13 cellular contexts compared by ENCODE assay signal in the genomic region with DNA sequence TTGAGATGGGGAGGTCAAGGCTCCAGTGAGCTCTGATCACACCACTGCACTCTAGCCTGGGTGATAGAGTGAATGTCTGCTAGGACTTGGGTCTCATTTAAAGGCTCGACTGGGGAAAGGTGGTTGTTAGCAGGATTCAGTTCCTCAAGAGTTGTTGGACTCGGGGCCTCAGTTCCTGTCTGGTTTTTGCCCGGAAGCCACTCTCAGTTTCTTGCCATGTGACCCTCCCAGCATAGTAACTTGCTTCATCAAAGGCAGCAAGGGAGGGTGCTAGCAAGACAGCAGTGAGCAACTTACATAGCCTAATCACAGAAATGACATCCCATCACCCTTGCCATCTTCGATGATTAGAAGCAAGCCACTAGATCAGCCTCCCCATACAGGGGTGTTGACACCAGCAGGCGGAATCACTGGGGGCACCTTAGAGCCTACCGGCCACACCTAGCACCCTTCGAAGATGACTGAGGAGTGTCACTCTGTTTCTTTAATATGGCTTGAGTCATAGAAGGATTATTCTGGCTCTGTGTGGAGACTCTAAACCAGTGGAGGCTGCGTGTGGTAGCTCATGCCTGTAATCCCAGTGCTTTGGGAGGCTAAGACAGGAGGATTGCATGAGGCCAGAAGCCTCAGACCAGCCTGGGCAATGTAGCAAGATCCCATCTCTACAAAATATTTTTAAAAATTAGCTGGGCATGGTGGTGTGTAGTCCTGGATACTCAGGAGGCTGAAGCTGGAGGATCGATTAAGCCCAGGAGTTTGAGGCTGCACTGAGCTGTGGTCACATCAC. TPM values are rescaled to one million over a fixed set of nuclear protein-coding genes. Genes with fewer than 3 reads are reported as not detected.
"Had no signal": no experiment of that assay in that cellular context is flagged by ENCODE, and none has a peak within 500 bp of the region (broad histone marks: within the 10 kb centered on the region; RNA-seq: fewer than 3 reads in every experiment).

No MANE protein-coding gene starts in this region.

- H3K36me3 Mint-ChIP-seq: activated CD8-positive, alpha-beta memory T cell treated with anti-CD3 and anti-CD28 coated beads, Interleukin-2, amount 10 ng/mL, durations not matched to agents 7 days and 5 days; activated naive CD8-positive, alpha-beta T cell treated with anti-CD3 and anti-CD28 coated beads, Interleukin-2, amount 10 ng/mL, durations not matched to agents 7 days and 5 days had no signal

- DNase-seq: activated CD4-positive, alpha-beta T cell treated with anti-CD3 and anti-CD28 coated beads, Interleukin-2, amount 50 U/mL, for 48 hours; activated CD8-positive, alpha-beta memory T cell treated with anti-CD3 and anti-CD28 coated beads, Interleukin-2, amount 10 ng/mL, durations not matched to agents 7 days and 5 days; activated gamma-delta T cell; activated naive CD8-positive, alpha-beta T cell treated with anti-CD3 and anti-CD28 coated beads, Interleukin-2, amount 10 ng/mL, durations not matched to agents 7 days and 5 days; activated T-cell treated with anti-CD3 and anti-CD28 coated beads, Interleukin-2, amount 50 U/mL, for 24 hours; left cardiac atrium; lower lobe of right lung; midbrain; small intestine had no signal

- H3K27me3 ChIP-seq: ascending aorta, neutrophil had no signal

- H3K27ac ChIP-seq: ascending aorta, lower lobe of right lung, neutrophil had no signal

- H3K36me3 ChIP-seq: ascending aorta, lower lobe of right lung, neutrophil had no signal

- H3K4me3 Mint-ChIP-seq: activated CD8-positive, alpha-beta memory T cell treated with anti-CD3 and anti-CD28 coated beads, Interleukin-2, amount 10 ng/mL, durations not matched to agents 7 days and 5 days; activated naive CD8-positive, alpha-beta T cell treated with anti-CD3 and anti-CD28 coated beads, Interleukin-2, amount 10 ng/mL, durations not matched to agents 7 days and 5 days; activated T-cell treated with anti-CD3 and anti-CD28 coated beads, Interleukin-2, amount 50 U/mL, for 24 hours had no signal

- H3K4me3 ChIP-seq: ascending aorta, lower lobe of right lung had no signal

- H3K4me1 Mint-ChIP-seq: activated naive CD8-positive, alpha-beta T cell treated with anti-CD3 and anti-CD28 coated beads, Interleukin-2, amount 10 ng/mL, durations not matched to agents 7 days and 5 days had no signal

- H3K4me1 ChIP-seq: ascending aorta, lower lobe of right lung had no signal

- H3K27ac Mint-ChIP-seq: activated CD8-positive, alpha-beta memory T cell treated with anti-CD3 and anti-CD28 coated beads, Interleukin-2, amount 10 ng/mL, durations not matched to agents 7 days and 5 days; activated naive CD8-positive, alpha-beta T cell treated with anti-CD3 and anti-CD28 coated beads, Interleukin-2, amount 10 ng/mL, durations not matched to agents 7 days and 5 days; activated T-cell treated with anti-CD3 and anti-CD28 coated beads, Interleukin-2, amount 50 U/mL, for 24 hours had no signal

- H3K9me3 Mint-ChIP-seq: activated naive CD8-positive, alpha-beta T cell treated with anti-CD3 and anti-CD28 coated beads, Interleukin-2, amount 10 ng/mL, durations not matched to agents 7 days and 5 days; activated T-cell treated with anti-CD3 and anti-CD28 coated beads, Interleukin-2, amount 50 U/mL, for 24 hours had no signal

- H3K9me3 ChIP-seq: ascending aorta, lower lobe of right lung, neutrophil had no signal

- ATAC-seq: activated CD8-positive, alpha-beta memory T cell treated with anti-CD3 and anti-CD28 coated beads, Interleukin-2, amount 10 ng/mL, durations not matched to agents 7 days and 5 days; left cardiac atrium; lower lobe of right lung had no signal

RNA-seq across cellular contexts. Expression of a gene that starts 13.2 kb away (rescaled TPM):
- total RNA-seq: activated CD8-positive, alpha-beta memory T cell treated with anti-CD3 and anti-CD28 coated beads, Interleukin-2, amount 10 ng/mL, durations not matched to agents 7 days and 5 days; activated naive CD8-positive, alpha-beta T cell treated with anti-CD3 and anti-CD28 coated beads, Interleukin-2, amount 10 ng/mL, durations not matched to agents 7 days and 5 days; chondrocyte; fibroblast of villous mesenchyme had no signal
